In genomic region chr6:142823579-142823902, GRCh38 we compare ENCODE assay signal across 15 cellular contexts.
"Had no signal": no experiment of that assay in that cellular context is flagged by ENCODE, and none has a peak within 500 bp of the region (broad histone marks: within the 10 kb centered on the region; RNA-seq: fewer than 3 reads in every experiment).

No MANE protein-coding gene starts in this region.

- H3K4me3 Mint-ChIP-seq: activated CD4-positive, alpha-beta T cell treated with anti-CD3 and anti-CD28 coated beads, Interleukin-2, amount 10 ng/mL, durations not matched to agents 24 days and 14 days; immature natural killer cell had no signal

- H3K27me3 Mint-ChIP-seq: effector memory CD8-positive, alpha-beta T cell had no signal

- DNase-seq: activated CD4-positive, alpha-beta T cell treated with anti-CD3 and anti-CD28 coated beads, Interleukin-2, amount 10 ng/mL, durations not matched to agents 24 days and 14 days; effector memory CD8-positive, alpha-beta T cell; esophagus squamous epithelium; immature natural killer cell; kidney glomerular epithelial cell; left ventricle myocardium inferior; occipital lobe; retina; stimulated activated CD4-positive, alpha-beta T cell treated with anti-CD3 and anti-CD28 coated beads, Interleukin-12 subunit alpha, Interleukin-12 subunit beta, amount 100 ng/mL, for 4 hours; stimulated activated CD8-positive, alpha-beta memory T cell treated with anti-CD3 and anti-CD28 coated beads, Interleukin-4, amount 100 ng/mL, for 48 hours; T1000; transverse colon had no signal

- H3K9me3 Mint-ChIP-seq: activated CD4-positive, alpha-beta T cell treated with anti-CD3 and anti-CD28 coated beads, Interleukin-2, amount 10 ng/mL, durations not matched to agents 24 days and 14 days; activated naive CD4-positive, alpha-beta T cell treated with anti-CD3 and anti-CD28 coated beads, Interleukin-2, amount 50 U/mL, for 72 hours; effector memory CD8-positive, alpha-beta T cell; immature natural killer cell had no signal

- H3K27ac Mint-ChIP-seq: immature natural killer cell had no signal

- ATAC-seq: activated naive CD4-positive, alpha-beta T cell treated with anti-CD3 and anti-CD28 coated beads, Interleukin-2, amount 50 U/mL, for 72 hours; effector memory CD8-positive, alpha-beta T cell had no signal

- H3K4me3 ChIP-seq: cardiac muscle cell, esophagus squamous epithelium, left ventricle myocardium inferior, transverse colon, vagina had no signal
